11 cellular contexts compared by ENCODE assay signal in genomic region chr1:83901547-83902155, GRCh38.
DNase-seq lines count a peak whose midpoint lies in the region; ATAC-seq, FAIRE-seq and TF ChIP-seq lines count a peak whose summit lies in the region.
"Had no signal": no experiment of that assay in that cellular context is flagged by ENCODE, and none has a peak within 500 bp of the region (broad histone marks: within the 10 kb centered on the region; RNA-seq: fewer than 3 reads in every experiment).

No MANE protein-coding gene starts in this region.

- DNase-seq in Daoy (ENCODE audit: low read depth) (peak; percentile 79), NCI-H2029 treated with DMSO at 0.1 percent for 48 hours (lab: John Stamatoyannopoulos, UW) (peak; percentile 33), cardiac fibroblast (ENCODE audit: low read depth in 2 of 2) (peak; percentile 58 to 90), mucosa of gallbladder (ENCODE audit: low spot score) (peak; percentile 42), NAMALWA (ENCODE audit: low spot score) (no peak), GM12892 (ENCODE audit: insufficient read length) (no peak)
- DNase-seq: activated gamma-delta T cell; stimulated activated CD4-positive, alpha-beta T cell treated with anti-CD3 and anti-CD28 coated beads, Interleukin-4, amount 100 ng/mL, for 4 hours had no signal

- ATAC-seq in GM21737 (IDR thresholded peaks at IDR 0.05; ENCODE audit: unreplicated experiment) (no peak), GM18505 (IDR thresholded peaks at IDR 0.05; ENCODE audit: unreplicated experiment) (no peak)

- TF ChIP-seq POLR2A in GM18505 (IDR thresholded peaks at IDR 0.05; ENCODE audit: borderline replicate concordance, extremely low read depth, insufficient read depth, insufficient read length): no peak
- no peak for TF ChIP-seq POLR2A in GM12892 (IDR thresholded peaks at IDR 0.05; ENCODE audit: low read depth, low read length)

- FAIRE-seq in GM12892 (lab: Jason Lieb, UNC): no peak
- FAIRE-seq: endothelial cell of umbilical vein had no signal

- no peak for TF ChIP-seq CTCF in cardiac fibroblast (IDR thresholded peaks at IDR 0.05; ENCODE audit: low read depth, low read length)

- no peak overlapping the region for H3K4me3 ChIP-seq in cardiac fibroblast (replicated peaks in 1 of 2; ENCODE audit: low read depth in 2 of 2, low read length in 2 of 2)

Comparison
In these comparisons a context has a peak if more than half of its experiments do, and no peak if none do; other contexts are left out.
1. DNase-seq: peak in Daoy (single experiment), NCI-H2029 treated with DMSO at 0.1 percent for 48 hours (single experiment), cardiac fibroblast (2 of 2) and mucosa of gallbladder (single experiment); none in NAMALWA (single experiment) and GM12892 (single experiment).